7 cellular contexts compared by ENCODE assay signal in the genomic region with DNA sequence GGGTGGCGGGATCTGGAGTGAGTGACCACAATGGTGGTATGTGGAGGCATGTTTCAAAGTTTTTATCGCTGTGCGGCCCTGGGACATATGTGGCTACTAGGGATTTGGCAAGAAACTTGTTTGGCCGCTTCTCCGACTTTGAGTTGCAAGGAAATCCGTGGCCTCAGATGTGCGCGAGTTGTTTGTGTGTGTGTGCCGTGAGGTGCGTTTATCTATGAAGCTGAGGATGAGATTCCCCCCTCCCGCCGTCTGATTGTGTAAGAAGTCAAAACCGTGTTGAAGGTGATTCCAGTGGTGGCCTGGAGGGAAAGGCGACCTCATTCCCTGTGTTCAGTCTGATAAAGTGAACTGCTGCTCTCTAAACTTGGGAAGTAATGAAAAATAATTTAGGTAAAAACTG. TPM values are rescaled to one million over a fixed set of nuclear protein-coding genes. Genes with fewer than 3 reads are reported as not detected.
A peak's percentile ranks its signal among the peaks of the same experiment; 100 is the strongest.
DNase-seq lines count a peak whose midpoint lies in the region; ATAC-seq and TF ChIP-seq lines count a peak whose summit lies in the region.

No MANE protein-coding gene starts in this region.

- TF ChIP-seq CTCF in PC-3 (conservative IDR thresholded peaks at IDR 0.05; ENCODE audit: low read depth, low read length) (no peak), endothelial cell (IDR thresholded peaks at IDR 0.05; ENCODE audit: unreplicated experiment) (no peak), natural killer cell (IDR thresholded peaks at IDR 0.05) (no peak)

- no peaks in the 10 kb centered on the region for H3K9me2 ChIP-seq in PC-3 (replicated peaks; ENCODE audit: low read length)

- H3K27me3 Mint-ChIP-seq in endothelial cell (ENCODE audit: unreplicated experiment), result no peaks in the 10 kb centered on the region
- peaks cover 21 to 30% of the 10 kb centered on the region in 2 donors for H3K27me3 Mint-ChIP-seq in natural killer cell (ENCODE audit: low read depth in 2 of 2)

- H3K27me3 ChIP-seq in H7 (ENCODE audit: control insufficient read depth, insufficient read depth, low read length) (peaks cover 3% of the 10 kb centered on the region; the same call in 1 of the 2 replicates), PC-3 (ENCODE audit: low read length) (no peaks in the 10 kb centered on the region)

- peak; percentile 30 for DNase-seq in H7
- DNase-seq in PC-3, result peak; percentile 45
- peak; percentile 4 for DNase-seq in endothelial cell (ENCODE audit: low spot score)
- no peak for DNase-seq in natural killer cell
- no peak for DNase-seq in NCI-H446 (lab: John Stamatoyannopoulos, UW)

- peak overlapping the region; percentile 96 for H2AFZ ChIP-seq in PC-3 (ENCODE audit: low read length)

- H3K4me1 Mint-ChIP-seq in endothelial cell (ENCODE audit: unreplicated experiment) (peaks cover 12% of the 10 kb centered on the region), natural killer cell (peaks cover 7% of the 10 kb centered on the region in 2 donors)

- H3K27ac ChIP-seq in PC-3 (ENCODE audit: low read length), result no peak overlapping the region

- H3K27ac Mint-ChIP-seq in endothelial cell (ENCODE audit: unreplicated experiment) (peak overlapping the region; percentile 84), natural killer cell (no peak overlapping the region)

- H3K36me3 Mint-ChIP-seq in endothelial cell (ENCODE audit: low read depth, unreplicated experiment) (no peaks in the 10 kb centered on the region), natural killer cell (no peaks in the 10 kb centered on the region)

- no peaks in the 10 kb centered on the region for H3K9me3 ChIP-seq in PC-3 (ENCODE audit: low read length)

- H3K79me2 ChIP-seq in PC-3 (ENCODE audit: low read length), result peaks cover 59% of the 10 kb centered on the region

- H3K9me3 Mint-ChIP-seq in endothelial cell (ENCODE audit: unreplicated experiment) (no peaks in the 10 kb centered on the region), natural killer cell (no peaks in the 10 kb centered on the region)

- H3K4me1 ChIP-seq in PC-3 (ENCODE audit: insufficient read depth, low read length), result peaks cover 9% of the 10 kb centered on the region

- H3K4me3 Mint-ChIP-seq in endothelial cell (ENCODE audit: unreplicated experiment) (peak overlapping the region; percentile 95), natural killer cell (peak overlapping the region; percentile 79)

- POLR2A ChIA-PET in PC-3 (lab: Charles Lee; ENCODE audit: unreplicated experiment), result interaction anchor here (0.6 kb wide), 1 partner anchor 9 kb away, joined by 3 read pairs; no protein-coding TSS in a partner anchor

- CTCF ChIA-PET in PC-3 (lab: Charles Lee), result interaction anchor here (0.5 kb wide), 1 partner anchor 736 kb away, joined by 8 read pairs; no protein-coding TSS in a partner anchor

- H3K36me3 ChIP-seq in H7 (replicated peaks; ENCODE audit: control insufficient read depth, insufficient read depth, low read length) (no peaks in the 10 kb centered on the region), PC-3 (ENCODE audit: low read depth, low read length) (no peaks in the 10 kb centered on the region)

- peak overlapping the region; percentile 95 for H3K4me2 ChIP-seq in PC-3 (ENCODE audit: low read length)

- no TSS peak for BruUV-seq in PC-3 (replicated peaks; lab: Mats Ljungman, UMichigan)

- intact Hi-C loops in PC-3 (cut with micrococcal nuclease) (loop anchor here (2.0 kb wide), 1 partner anchor 65 kb away; no protein-coding TSS in a partner anchor), natural killer cell (cut with micrococcal nuclease) (loop anchor here (10.0 kb wide), 1 partner anchor 71 kb away; no protein-coding TSS in a partner anchor)

- H3K9ac ChIP-seq in PC-3 (ENCODE audit: low read length), result peak overlapping the region; percentile 64

- H3K4me3 ChIP-seq in H7 (ENCODE audit: insufficient read depth, low read depth, low read length) (peak overlapping the region; percentile 83), PC-3 (ENCODE audit: low read length) (peak overlapping the region; percentile 88)

- no peaks in the 10 kb centered on the region for H3F3A ChIP-seq in PC-3 (ENCODE audit: low read length, unreplicated experiment)

- ATAC-seq in PC-3 (no peak), natural killer cell (no peak), GM21737 (IDR thresholded peaks at IDR 0.05; ENCODE audit: unreplicated experiment) (no peak), GM21423 (IDR thresholded peaks at IDR 0.05; ENCODE audit: unreplicated experiment) (no peak)

- 0 out of 2 replicates have a peak, but pooled peaks cover 8% of the 10 kb centered on the region for H4K20me1 ChIP-seq in PC-3 (ENCODE audit: low read length)

RNA-seq across cellular contexts. Expression of gene JADE3, which starts 1.5 kb away (rescaled TPM):
- total RNA-seq in H7 (2014; rRNA removed; shearing (Covaris generic)), result 16.0 and 18.7 TPM in 2 replicates
- total RNA-seq in PC-3 (2014; rRNA removed), result 7.1 and 7.3 TPM in 2 replicates
- total RNA-seq in endothelial cell (ENCODE audit: unreplicated experiment), result 17.4 TPM
- under 1 TPM; 0.16 to 0.54 (median 0.43) TPM for total RNA-seq in natural killer cell

Comparison
In these comparisons a context has a peak if more than half of its experiments do, and no peak if none do; other contexts are left out.
1. DNase-seq: peak in H7 (single experiment), PC-3 (single experiment) and endothelial cell (single experiment); none in natural killer cell (single experiment) and NCI-H446 (0 of 2).